In genomic region chr9:98087420-98088354, GRCh38 we compare ENCODE assay signal across 1 cellular context.
TF ChIP-seq lines count a peak whose summit lies in the region.

No MANE protein-coding gene starts in this region.

TF ChIP-seq in HepG2, 621 proteins besides CTCF, POLR2A, EP300 and RAD21:
- TF ChIP-seq SOX5 (CRISPR knock-in tag; IDR thresholded peaks at IDR 0.05; ENCODE audit: borderline replicate concordance): no peak
- TF ChIP-seq AGO2 (optimal IDR thresholded peaks at IDR 0.05; ENCODE audit: low read depth, low read length): peak; percentile 86
- no peak for TF ChIP-seq ZNF674 (CRISPR knock-in tag; IDR thresholded peaks at IDR 0.05; ENCODE audit: low read depth)
- no peak for TF ChIP-seq RXRA (CRISPR knock-in tag; IDR thresholded peaks at IDR 0.05)
- no peak for TF ChIP-seq E2F5 (CRISPR knock-in tag; conservative IDR thresholded peaks at IDR 0.05)
- TF ChIP-seq ARNT (IDR thresholded peaks at IDR 0.05): no peak
- TF ChIP-seq ATF7 (IDR thresholded peaks at IDR 0.05): no peak
- TF ChIP-seq ATF7 (CRISPR knock-in tag; IDR thresholded peaks at IDR 0.05): no peak
